ENCODE assay signal across 1 cellular context in genomic region chr10:17202506-17202905, GRCh38.
TF ChIP-seq lines count a peak whose summit lies in the region.

No MANE protein-coding gene starts in this region.

TF ChIP-seq in K562, 482 proteins besides CTCF, POLR2A, EP300 and RAD21 (continued from another document):
- TF ChIP-seq NR4A1 (CRISPR knock-in tag; IDR thresholded peaks at IDR 0.05), result no peak
- TF ChIP-seq NR4A1 (tag; IDR thresholded peaks at IDR 0.05), result no peak
- TF ChIP-seq TAL1 (IDR thresholded peaks at IDR 0.05), result peak; percentile 55
- no peak for TF ChIP-seq TBP (optimal IDR thresholded peaks at IDR 0.05; ENCODE audit: low read depth, low read length)
- TF ChIP-seq ZEB2 (IDR thresholded peaks at IDR 0.05), result peak; percentile 61; the same call in 1 of the 2 replicates
- no peak for TF ChIP-seq ETS2 (tag; IDR thresholded peaks at IDR 0.05; ENCODE audit: borderline replicate concordance, poor library complexity, severe bottlenecking)
- no peak for TF ChIP-seq E2F8 (IDR thresholded peaks at IDR 0.05; ENCODE audit: low read depth, partially characterized antibody)
- peak; percentile 60 for TF ChIP-seq ARID1B (IDR thresholded peaks at IDR 0.05)
- TF ChIP-seq CC2D1A (IDR thresholded peaks at IDR 0.05), result peak; percentile 19; the same call in 1 of the 2 replicates
- TF ChIP-seq KLF1 (tag; IDR thresholded peaks at IDR 0.05), result no peak
- TF ChIP-seq BACH1 (tag; IDR thresholded peaks at IDR 0.05), result no peak
- 0 out of 2 replicates have a peak, but pooled peaks have one; percentile 24 for TF ChIP-seq NFIC (IDR thresholded peaks at IDR 0.05)
- TF ChIP-seq ZKSCAN8 (CRISPR knock-in tag; IDR thresholded peaks at IDR 0.05), result peak; percentile 44; the same call in 1 of the 2 replicates
- no peak for TF ChIP-seq TFAM (CRISPR knock-in tag; conservative IDR thresholded peaks at IDR 0.05)
- TF ChIP-seq E2F6 (IDR thresholded peaks at IDR 0.05; ENCODE audit: borderline replicate concordance in 1 of 2, extremely low read depth in 1 of 2, insufficient read depth in 1 of 2, insufficient read length in 1 of 2, low read depth in 1 of 2, low read length in 1 of 2, poor library complexity in 1 of 2, severe bottlenecking in 1 of 2), result no peak
- TF ChIP-seq ZSCAN29 (IDR thresholded peaks at IDR 0.05), result no peak
- TF ChIP-seq STAT5A (IDR thresholded peaks at IDR 0.05; ENCODE audit: borderline replicate concordance, low read length), result 0 out of 2 replicates have a peak, but pooled peaks have one; percentile 13
- no peak for TF ChIP-seq UBTF (IDR thresholded peaks at IDR 0.05; ENCODE audit: borderline replicate concordance in 1 of 2, low read depth in 2 of 2, low read length in 2 of 2)
- no peak for TF ChIP-seq CREBBP (IDR thresholded peaks at IDR 0.05; ENCODE audit: low read depth, low read length)
- peak; percentile 63 for TF ChIP-seq TEAD4 (IDR thresholded peaks at IDR 0.05; ENCODE audit: low read length)
- no peak for TF ChIP-seq TEAD4 (CRISPR knock-in tag; IDR thresholded peaks at IDR 0.05; ENCODE audit: borderline replicate concordance)
- TF ChIP-seq CBFA2T3 (IDR thresholded peaks at IDR 0.05), result peak; percentile 87
- TF ChIP-seq CHCHD3 (CRISPR knock-in tag; IDR thresholded peaks at IDR 0.05), result no peak
- TF ChIP-seq DPF2 (IDR thresholded peaks at IDR 0.05), result peak; percentile 45; the same call in 1 of the 2 replicates
- TF ChIP-seq KDM1A (IDR thresholded peaks at IDR 0.05), result peak; percentile 66 to 74; a peak in 3 of 4 replicates
- no peak for TF ChIP-seq HNRNPL (IDR thresholded peaks at IDR 0.05; ENCODE audit: low read depth, low read length)
- TF ChIP-seq CBFA2T2 (conservative IDR thresholded peaks at IDR 0.05), result peak; percentile 77
